ENCODE assay signal across 9 cellular contexts in genomic region chr5:78757269-78758053, GRCh38.
DNase-seq lines count a peak whose midpoint lies in the region; ATAC-seq, FAIRE-seq and TF ChIP-seq lines count a peak whose summit lies in the region.
"Had no signal": no experiment of that assay in that cellular context is flagged by ENCODE, and none has a peak within 500 bp of the region (broad histone marks: within the 10 kb centered on the region; RNA-seq: fewer than 3 reads in every experiment).

No MANE protein-coding gene starts in this region.

- no peak for TF ChIP-seq CTCF in tibial nerve (IDR thresholded peaks at IDR 0.05)

- H3K36me3 Mint-ChIP-seq in naive thymus-derived CD8-positive, alpha-beta T cell: no peaks in the 10 kb centered on the region
- H3K36me3 Mint-ChIP-seq in CD4-positive, alpha-beta memory T cell: no peaks in the 10 kb centered on the region
- H3K36me3 Mint-ChIP-seq: activated CD8-positive, alpha-beta memory T cell treated with anti-CD3 and anti-CD28 coated beads, Interleukin-2, amount 10 ng/mL, durations not matched to agents 7 days and 5 days had no signal

- peaks cover 0 to 40% (median 3%) of the 10 kb centered on the region in 4 donors for H3K4me1 Mint-ChIP-seq in naive thymus-derived CD8-positive, alpha-beta T cell
- no peaks in the 10 kb centered on the region for H3K4me1 Mint-ChIP-seq in CD4-positive, alpha-beta memory T cell

- 73 to 82% methylated on average over 7 of the region's 7 CpGs for WGBS in tibial nerve, 2 donors

- no peaks in the 10 kb centered on the region for H3K36me3 ChIP-seq in tibial nerve
- no peaks in the 10 kb centered on the region for H3K36me3 ChIP-seq in CD4-positive, alpha-beta memory T cell (ENCODE audit: insufficient read depth, low read length)

- H3K27me3 ChIP-seq in tibial nerve: no peaks in the 10 kb centered on the region
- H3K27me3 ChIP-seq in CD4-positive, alpha-beta memory T cell (ENCODE audit: insufficient read depth, low read length): no peaks in the 10 kb centered on the region

- H3K9me3 Mint-ChIP-seq in naive thymus-derived CD8-positive, alpha-beta T cell: peaks cover 0 to 8% (median 0%) of the 10 kb centered on the region in 9 donors
- no peaks in the 10 kb centered on the region for H3K9me3 Mint-ChIP-seq in CD4-positive, alpha-beta memory T cell

- intact Hi-C loops in CD4-positive, alpha-beta memory T cell (cut with micrococcal nuclease): no loop called here

- TF ChIP-seq EP300 in tibial nerve (IDR thresholded peaks at IDR 0.05): no peak

- no peak overlapping the region for H3K4me3 ChIP-seq in tibial nerve
- no peak overlapping the region for H3K4me3 ChIP-seq in CD4-positive, alpha-beta memory T cell (ENCODE audit: low read length in 2 of 2)

- DNase-seq in stimulated activated CD4-positive, alpha-beta T cell treated with anti-CD3 and anti-CD28 coated beads, Interleukin-15, amount 100 ng/mL, for 24 hours: peak; percentile 4
- no peak for DNase-seq in stimulated activated CD4-positive, alpha-beta T cell treated with anti-CD3 and anti-CD28 coated beads, Interleukin-4, amount 100 ng/mL, for 24 hours
- DNase-seq in amniotic stem cell (lab: John Stamatoyannopoulos, UW) (peak; percentile 45), tibial nerve (ENCODE audit: low spot score in 2 of 2) (peak; percentile 22 to 45), H54 (ENCODE audit: insufficient read length, low spot score) (no peak)
- no peak for DNase-seq in naive thymus-derived CD8-positive, alpha-beta T cell
- no peak for DNase-seq in CD4-positive, alpha-beta memory T cell
- DNase-seq: activated CD8-positive, alpha-beta memory T cell treated with anti-CD3 and anti-CD28 coated beads, Interleukin-2, amount 10 ng/mL, durations not matched to agents 7 days and 5 days had no signal

- peak overlapping the region in 1 of 10 donors; percentile 78 for H3K27ac Mint-ChIP-seq in naive thymus-derived CD8-positive, alpha-beta T cell
- H3K27ac Mint-ChIP-seq in CD4-positive, alpha-beta memory T cell: no peak overlapping the region
- H3K27ac Mint-ChIP-seq: activated CD8-positive, alpha-beta memory T cell treated with anti-CD3 and anti-CD28 coated beads, Interleukin-2, amount 10 ng/mL, durations not matched to agents 7 days and 5 days had no signal

- no peak for FAIRE-seq in H54 (lab: Jason Lieb, UNC)

- TF ChIP-seq POLR2A in tibial nerve (IDR thresholded peaks at IDR 0.05) (no peak), H54 (IDR thresholded peaks at IDR 0.05; ENCODE audit: low read depth, low read length) (no peak)

- peaks cover 0 to 15% (median 4%) of the 10 kb centered on the region in 4 donors for H3K4me1 ChIP-seq in tibial nerve
- no peaks in the 10 kb centered on the region for H3K4me1 ChIP-seq in CD4-positive, alpha-beta memory T cell (ENCODE audit: insufficient read depth, low read length)

- CTCF ChIA-PET in CD4-positive, alpha-beta memory T cell (lab: Charles Lee; ENCODE audit: partially characterized antibody): no interaction called here

- no peaks in the 10 kb centered on the region for H3K9me3 ChIP-seq in tibial nerve
- H3K9me3 ChIP-seq in CD4-positive, alpha-beta memory T cell (ENCODE audit: control insufficient read depth in 1 of 2, low read length in 2 of 2): no peaks in the 10 kb centered on the region

- ATAC-seq in HG03025 (IDR thresholded peaks at IDR 0.05; ENCODE audit: low FRiP score, unreplicated experiment): peak; percentile 34
- no peak for ATAC-seq in naive thymus-derived CD8-positive, alpha-beta T cell

- no peak overlapping the region for H3K27ac ChIP-seq in tibial nerve
- H3K27ac ChIP-seq in CD4-positive, alpha-beta memory T cell (ENCODE audit: low read depth, low read length): no peak overlapping the region

- H3K4me3 Mint-ChIP-seq in naive thymus-derived CD8-positive, alpha-beta T cell: no peak overlapping the region
- no peak overlapping the region for H3K4me3 Mint-ChIP-seq in CD4-positive, alpha-beta memory T cell
- H3K4me3 Mint-ChIP-seq: activated CD8-positive, alpha-beta memory T cell treated with anti-CD3 and anti-CD28 coated beads, Interleukin-2, amount 10 ng/mL, durations not matched to agents 7 days and 5 days had no signal

- peaks cover 0 to 9% (median 2%) of the 10 kb centered on the region in 5 donors for H3K27me3 Mint-ChIP-seq in naive thymus-derived CD8-positive, alpha-beta T cell
- H3K27me3 Mint-ChIP-seq in CD4-positive, alpha-beta memory T cell: peaks cover 2 to 3% of the 10 kb centered on the region in 2 donors

- POLR2A ChIA-PET in naive thymus-derived CD8-positive, alpha-beta T cell (lab: Charles Lee): no interaction called here
- POLR2A ChIA-PET in CD4-positive, alpha-beta memory T cell (lab: Charles Lee; ENCODE audit: partially characterized antibody): no interaction called here

Comparison
In these comparisons a context has a peak if more than half of its experiments do, and no peak if none do; other contexts are left out.
1. DNase-seq: peak in stimulated activated CD4-positive, alpha-beta T cell treated with anti-CD3 and anti-CD28 coated beads, Interleukin-15, amount 100 ng/mL, for 24 hours (single experiment), amniotic stem cell (single experiment) and tibial nerve (2 of 2); none in stimulated activated CD4-positive, alpha-beta T cell treated with anti-CD3 and anti-CD28 coated beads, Interleukin-4, amount 100 ng/mL, for 24 hours (single experiment), naive thymus-derived CD8-positive, alpha-beta T cell (0 of 10), CD4-positive, alpha-beta memory T cell (0 of 5) and H54 (single experiment).